ENCODE assay signal across 1 cellular context in the genomic region with DNA sequence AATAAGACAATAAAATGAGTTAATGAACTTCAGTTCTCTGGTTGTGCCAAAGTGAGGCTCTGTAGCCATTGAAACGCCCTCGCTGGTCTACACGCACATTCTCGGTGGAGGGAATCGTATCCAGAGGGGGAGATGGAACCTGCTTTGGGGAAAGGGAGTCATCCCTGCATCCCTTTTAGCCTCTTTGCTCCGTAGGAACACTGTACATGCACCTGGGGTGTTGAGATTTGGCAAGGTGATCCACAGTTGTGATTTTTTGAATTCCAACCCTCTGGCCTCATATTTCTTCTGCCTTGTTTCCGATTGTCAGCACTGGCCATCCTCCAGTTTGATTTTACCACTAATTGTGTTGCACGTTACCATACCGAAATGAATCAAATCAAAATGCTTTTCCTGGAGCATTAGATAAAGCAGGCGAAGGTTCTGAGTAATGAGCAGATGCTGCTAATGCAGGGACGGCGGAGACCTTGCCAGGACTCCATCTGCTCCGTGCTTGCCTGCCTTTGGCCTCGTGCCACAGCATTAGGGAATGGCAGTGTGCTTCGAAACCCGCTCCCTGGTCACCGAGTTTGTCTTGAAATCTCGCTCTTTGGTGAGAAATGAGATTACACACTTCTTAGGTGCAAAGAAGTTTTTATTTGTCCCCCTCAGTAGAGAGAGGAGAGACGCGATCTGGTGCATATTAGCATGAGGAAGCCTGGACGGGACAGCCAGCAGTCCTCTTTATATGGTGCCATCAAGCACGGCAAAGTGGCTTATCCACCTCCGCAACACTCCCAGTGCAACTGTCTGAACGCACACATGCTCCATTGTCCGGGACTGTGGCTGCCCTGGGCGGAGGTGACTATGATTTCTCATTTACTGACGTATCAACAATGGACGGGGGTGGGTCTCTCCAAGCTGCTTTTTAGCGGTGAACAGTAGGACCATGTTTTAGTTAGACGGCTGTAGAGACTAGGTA.
TF ChIP-seq lines count a peak whose summit lies in the region.

No MANE protein-coding gene starts in this region.

TF ChIP-seq in GM23338, 12 proteins besides CTCF, POLR2A, EP300 and RAD21 (continued from another document):
- TF ChIP-seq, protein P1, sequence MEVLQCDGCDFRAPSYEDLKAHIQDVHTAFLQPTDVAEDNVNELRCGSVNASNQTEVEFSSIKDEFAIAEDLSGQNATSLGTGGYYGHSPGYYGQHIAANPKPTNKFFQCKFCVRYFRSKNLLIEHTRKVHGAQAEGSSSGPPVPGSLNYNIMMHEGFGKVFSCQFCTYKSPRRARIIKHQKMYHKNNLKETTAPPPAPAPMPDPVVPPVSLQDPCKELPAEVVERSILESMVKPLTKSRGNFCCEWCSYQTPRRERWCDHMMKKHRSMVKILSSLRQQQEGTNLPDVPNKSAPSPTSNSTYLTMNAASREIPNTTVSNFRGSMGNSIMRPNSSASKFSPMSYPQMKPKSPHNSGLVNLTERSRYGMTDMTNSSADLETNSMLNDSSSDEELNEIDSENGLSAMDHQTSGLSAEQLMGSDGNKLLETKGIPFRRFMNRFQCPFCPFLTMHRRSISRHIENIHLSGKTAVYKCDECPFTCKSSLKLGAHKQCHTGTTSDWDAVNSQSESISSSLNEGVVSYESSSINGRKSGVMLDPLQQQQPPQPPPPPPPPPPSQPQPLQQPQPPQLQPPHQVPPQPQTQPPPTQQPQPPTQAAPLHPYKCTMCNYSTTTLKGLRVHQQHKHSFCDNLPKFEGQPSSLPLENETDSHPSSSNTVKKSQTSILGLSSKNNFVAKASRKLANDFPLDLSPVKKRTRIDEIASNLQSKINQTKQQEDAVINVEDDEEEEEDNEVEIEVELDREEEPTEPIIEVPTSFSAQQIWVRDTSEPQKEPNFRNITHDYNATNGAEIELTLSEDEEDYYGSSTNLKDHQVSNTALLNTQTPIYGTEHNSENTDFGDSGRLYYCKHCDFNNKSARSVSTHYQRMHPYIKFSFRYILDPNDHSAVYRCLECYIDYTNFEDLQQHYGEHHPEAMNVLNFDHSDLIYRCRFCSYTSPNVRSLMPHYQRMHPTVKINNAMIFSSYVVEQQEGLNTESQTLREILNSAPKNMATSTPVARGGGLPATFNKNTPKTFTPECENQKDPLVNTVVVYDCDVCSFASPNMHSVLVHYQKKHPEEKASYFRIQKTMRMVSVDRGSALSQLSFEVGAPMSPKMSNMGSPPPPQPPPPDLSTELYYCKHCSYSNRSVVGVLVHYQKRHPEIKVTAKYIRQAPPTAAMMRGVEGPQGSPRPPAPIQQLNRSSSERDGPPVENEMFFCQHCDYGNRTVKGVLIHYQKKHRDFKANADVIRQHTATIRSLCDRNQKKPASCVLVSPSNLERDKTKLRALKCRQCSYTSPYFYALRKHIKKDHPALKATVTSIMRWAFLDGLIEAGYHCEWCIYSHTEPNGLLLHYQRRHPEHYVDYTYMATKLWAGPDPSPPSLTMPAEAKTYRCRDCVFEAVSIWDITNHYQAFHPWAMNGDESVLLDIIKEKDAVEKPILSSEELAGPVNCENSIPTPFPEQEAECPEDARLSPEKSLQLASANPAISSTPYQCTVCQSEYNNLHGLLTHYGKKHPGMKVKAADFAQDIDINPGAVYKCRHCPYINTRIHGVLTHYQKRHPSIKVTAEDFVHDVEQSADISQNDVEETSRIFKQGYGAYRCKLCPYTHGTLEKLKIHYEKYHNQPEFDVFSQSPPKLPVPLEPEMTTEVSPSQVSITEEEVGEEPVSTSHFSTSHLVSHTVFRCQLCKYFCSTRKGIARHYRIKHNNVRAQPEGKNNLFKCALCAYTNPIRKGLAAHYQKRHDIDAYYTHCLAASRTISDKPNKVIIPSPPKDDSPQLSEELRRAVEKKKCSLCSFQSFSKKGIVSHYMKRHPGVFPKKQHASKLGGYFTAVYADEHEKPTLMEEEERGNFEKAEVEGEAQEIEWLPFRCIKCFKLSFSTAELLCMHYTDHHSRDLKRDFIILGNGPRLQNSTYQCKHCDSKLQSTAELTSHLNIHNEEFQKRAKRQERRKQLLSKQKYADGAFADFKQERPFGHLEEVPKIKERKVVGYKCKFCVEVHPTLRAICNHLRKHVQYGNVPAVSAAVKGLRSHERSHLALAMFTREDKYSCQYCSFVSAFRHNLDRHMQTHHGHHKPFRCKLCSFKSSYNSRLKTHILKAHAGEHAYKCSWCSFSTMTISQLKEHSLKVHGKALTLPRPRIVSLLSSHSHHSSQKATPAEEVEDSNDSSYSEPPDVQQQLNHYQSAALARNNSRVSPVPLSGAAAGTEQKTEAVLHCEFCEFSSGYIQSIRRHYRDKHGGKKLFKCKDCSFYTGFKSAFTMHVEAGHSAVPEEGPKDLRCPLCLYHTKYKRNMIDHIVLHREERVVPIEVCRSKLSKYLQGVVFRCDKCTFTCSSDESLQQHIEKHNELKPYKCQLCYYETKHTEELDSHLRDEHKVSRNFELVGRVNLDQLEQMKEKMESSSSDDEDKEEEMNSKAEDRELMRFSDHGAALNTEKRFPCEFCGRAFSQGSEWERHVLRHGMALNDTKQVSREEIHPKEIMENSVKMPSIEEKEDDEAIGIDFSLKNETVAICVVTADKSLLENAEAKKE (CRISPR knock-in tag; IDR thresholded peaks at IDR 0.05): no peak
- TF ChIP-seq EZH2 (IDR thresholded peaks at IDR 0.05; ENCODE audit: low read depth, unreplicated experiment): no peak
- no peak for TF ChIP-seq CREB1 (CRISPR knock-in tag; IDR thresholded peaks at IDR 0.05; ENCODE audit: low read depth)
- TF ChIP-seq, protein P2, sequence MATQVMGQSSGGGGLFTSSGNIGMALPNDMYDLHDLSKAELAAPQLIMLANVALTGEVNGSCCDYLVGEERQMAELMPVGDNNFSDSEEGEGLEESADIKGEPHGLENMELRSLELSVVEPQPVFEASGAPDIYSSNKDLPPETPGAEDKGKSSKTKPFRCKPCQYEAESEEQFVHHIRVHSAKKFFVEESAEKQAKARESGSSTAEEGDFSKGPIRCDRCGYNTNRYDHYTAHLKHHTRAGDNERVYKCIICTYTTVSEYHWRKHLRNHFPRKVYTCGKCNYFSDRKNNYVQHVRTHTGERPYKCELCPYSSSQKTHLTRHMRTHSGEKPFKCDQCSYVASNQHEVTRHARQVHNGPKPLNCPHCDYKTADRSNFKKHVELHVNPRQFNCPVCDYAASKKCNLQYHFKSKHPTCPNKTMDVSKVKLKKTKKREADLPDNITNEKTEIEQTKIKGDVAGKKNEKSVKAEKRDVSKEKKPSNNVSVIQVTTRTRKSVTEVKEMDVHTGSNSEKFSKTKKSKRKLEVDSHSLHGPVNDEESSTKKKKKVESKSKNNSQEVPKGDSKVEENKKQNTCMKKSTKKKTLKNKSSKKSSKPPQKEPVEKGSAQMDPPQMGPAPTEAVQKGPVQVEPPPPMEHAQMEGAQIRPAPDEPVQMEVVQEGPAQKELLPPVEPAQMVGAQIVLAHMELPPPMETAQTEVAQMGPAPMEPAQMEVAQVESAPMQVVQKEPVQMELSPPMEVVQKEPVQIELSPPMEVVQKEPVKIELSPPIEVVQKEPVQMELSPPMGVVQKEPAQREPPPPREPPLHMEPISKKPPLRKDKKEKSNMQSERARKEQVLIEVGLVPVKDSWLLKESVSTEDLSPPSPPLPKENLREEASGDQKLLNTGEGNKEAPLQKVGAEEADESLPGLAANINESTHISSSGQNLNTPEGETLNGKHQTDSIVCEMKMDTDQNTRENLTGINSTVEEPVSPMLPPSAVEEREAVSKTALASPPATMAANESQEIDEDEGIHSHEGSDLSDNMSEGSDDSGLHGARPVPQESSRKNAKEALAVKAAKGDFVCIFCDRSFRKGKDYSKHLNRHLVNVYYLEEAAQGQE (IDR thresholded peaks at IDR 0.05; ENCODE audit: unreplicated experiment): no peak
- no peak for TF ChIP-seq ZNF114 (CRISPR knock-in tag; IDR thresholded peaks at IDR 0.05)
